23 cellular contexts compared by ENCODE assay signal in the genomic region with DNA sequence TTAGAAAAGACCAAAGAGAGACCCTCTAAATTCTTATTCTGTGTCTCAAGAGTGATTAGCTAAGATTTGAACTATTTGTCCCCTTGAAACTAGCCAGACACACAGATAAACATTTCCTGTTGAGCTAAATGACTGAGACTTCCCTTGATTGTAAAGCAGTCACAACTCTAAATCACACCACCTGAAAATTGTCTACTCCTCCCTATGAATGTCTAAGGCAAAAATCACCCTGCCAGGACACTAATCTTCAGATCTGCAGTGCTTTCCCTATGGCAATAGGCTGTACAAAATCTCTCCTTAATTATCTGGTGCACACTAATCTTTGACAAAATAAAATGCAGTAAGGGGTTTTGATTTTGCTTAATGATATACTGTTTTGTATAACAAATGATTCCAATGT.
"Had no signal": no experiment of that assay in that cellular context is flagged by ENCODE, and none has a peak within 500 bp of the region (broad histone marks: within the 10 kb centered on the region; RNA-seq: fewer than 3 reads in every experiment).

No MANE protein-coding gene starts in this region.

- H3K4me3 ChIP-seq: adrenal gland, ascending aorta, gastroesophageal sphincter, heart left ventricle, lower lobe of right lung, upper lobe of left lung had no signal

- ATAC-seq: activated T-cell treated with anti-CD3 and anti-CD28 coated beads, Interleukin-2, amount 50 U/mL, for 4 hours; gastroesophageal sphincter; heart left ventricle; left lobe of liver; lower lobe of right lung; natural killer cell treated with Interleukin-12 subunit alpha and Interleukin-12 subunit beta and Interleukin-15 and Interleukin-18, amount 100 ng/mL, for 72 hours; stimulated activated naive CD8-positive, alpha-beta T cell treated with anti-CD3 and anti-CD28 coated beads, Interleukin-15, Interleukin-2, amounts not matched to agents 100 U/mL and 50 U/mL, for 24 hours; WTC11 had no signal

- H3K9me3 ChIP-seq: gastroesophageal sphincter, lower lobe of right lung, upper lobe of left lung had no signal

- H3K36me3 ChIP-seq: adrenal gland, ascending aorta, brain microvascular endothelial cell, gastroesophageal sphincter, heart left ventricle, lower lobe of right lung, upper lobe of left lung had no signal

- DNase-seq: activated CD8-positive, alpha-beta memory T cell treated with anti-CD3 and anti-CD28 coated beads, Interleukin-2, amount 50 U/mL, for 48 hours; activated naive CD4-positive, alpha-beta T cell; activated T-cell treated with anti-CD3 and anti-CD28 coated beads, Interleukin-2, amount 50 U/mL, for 4 hours; adrenal gland; brain microvascular endothelial cell; caudate nucleus; effector memory CD4-positive, alpha-beta T cell; heart left ventricle; islet precursor cell; lower lobe of right lung; midbrain; occipital lobe; posterior cingulate gyrus; stimulated activated CD4-positive, alpha-beta T cell treated with anti-CD3 and anti-CD28 coated beads, Interleukin-4, amount 100 ng/mL, for 4 hours; stimulated activated naive CD8-positive, alpha-beta T cell treated with anti-CD3 and anti-CD28 coated beads, Interleukin-15, Interleukin-2, amounts not matched to agents 100 U/mL and 50 U/mL, for 24 hours; T1000; upper lobe of left lung had no signal

- H3K27ac ChIP-seq: adrenal gland, ascending aorta, brain microvascular endothelial cell, epithelial cell of prostate, gastroesophageal sphincter, heart left ventricle, lower lobe of right lung, upper lobe of left lung had no signal

- H3K4me1 ChIP-seq: adrenal gland, ascending aorta, gastroesophageal sphincter, heart left ventricle, lower lobe of right lung, upper lobe of left lung had no signal

- H3K27me3 ChIP-seq: adrenal gland, ascending aorta, brain microvascular endothelial cell, gastroesophageal sphincter, heart left ventricle, upper lobe of left lung had no signal
